Comparison of ENCODE assay signal across 16 cellular contexts in genomic region chr15:31024979-31025378, GRCh38. TPM values are rescaled to one million over a fixed set of nuclear protein-coding genes. Genes with fewer than 3 reads are reported as not detected.
DNase-seq lines count a peak whose midpoint lies in the region; ATAC-seq and TF ChIP-seq lines count a peak whose summit lies in the region.
"Had no signal": no experiment of that assay in that cellular context is flagged by ENCODE, and none has a peak within 500 bp of the region (broad histone marks: within the 10 kb centered on the region; RNA-seq: fewer than 3 reads in every experiment).

No MANE protein-coding gene starts in this region.

- no peak overlapping the region for H3K4me3 Mint-ChIP-seq in endodermal cell
- H3K4me3 Mint-ChIP-seq in T-helper 2 cell treated with Interferon-gamma antibody and Interleukin-4, amounts not matched to agents 5 μg/mL and 100 μg/mL, for 36 hours = no peak overlapping the region

- DNase-seq in AG10803 (ENCODE audit: low read depth) (peak; percentile 47), endodermal cell (no peak), mucosa of descending colon (no peak), T-helper 2 cell (no peak), NOMO-1 (lab: John Stamatoyannopoulos, UW; ENCODE audit: unreplicated experiment in 2 of 2) (no peak), WERI-Rb-1 (no peak)
- DNase-seq in T-helper 2 cell treated with Interferon-gamma antibody and Interleukin-4, amounts not matched to agents 5 μg/mL and 100 μg/mL, for 36 hours (ENCODE audit: low spot score) = no peak
- DNase-seq: activated naive CD4-positive, alpha-beta T cell treated with anti-CD3 and anti-CD28 coated beads, Interleukin-2, amount 50 U/mL, for 16 hours; cerebellar nuclear complex; erythroblast; NCI-H1092; NCI-H2171 treated with DMSO at 0.1 percent for 48 hours; NK-92 treated with Interleukin-12 subunit alpha and Interleukin-12 subunit beta, amount 100 ng/mL, for 24 hours; posterior cingulate gyrus had no signal

- intact Hi-C loops in mucosa of descending colon (cut with DNase I, micrococcal nuclease) = no loop called here

- no peak for TF ChIP-seq CTCF in AG10803 (conservative IDR thresholded peaks at IDR 0.05; ENCODE audit: low read length)
- TF ChIP-seq CTCF in Loucy (conservative IDR thresholded peaks at IDR 0.05; ENCODE audit: low read length) = no peak
- no peak for TF ChIP-seq CTCF in endodermal cell (conservative IDR thresholded peaks at IDR 0.05)
- TF ChIP-seq CTCF in mucosa of descending colon (IDR thresholded peaks at IDR 0.05) = no peak
- no peak for TF ChIP-seq CTCF in WERI-Rb-1 (IDR thresholded peaks at IDR 0.05; ENCODE audit: low read depth, low read length)

- no peak overlapping the region for H3K4me2 ChIP-seq in Loucy (ENCODE audit: low read depth, low read length, poor library complexity, severe bottlenecking)

- H3K27ac ChIP-seq in endodermal cell (ENCODE audit: low read depth, low read length) (no peak overlapping the region), WERI-Rb-1 (no peak overlapping the region)

- H3K4me1 ChIP-seq in Loucy (ENCODE audit: insufficient read depth, low read length, poor library complexity, severe bottlenecking) (peaks cover 32% of the 10 kb centered on the region), endodermal cell (ENCODE audit: control insufficient read depth, insufficient read depth, low read length) (peaks cover 8% of the 10 kb centered on the region), mucosa of descending colon (ENCODE audit: low read depth) (peaks cover 5% of the 10 kb centered on the region)

- H3K79me2 ChIP-seq in Loucy (ENCODE audit: insufficient read depth, low read length) = no peaks in the 10 kb centered on the region

- H4K20me1 ChIP-seq in Loucy (ENCODE audit: insufficient read depth, low read length, poor library complexity, severe bottlenecking) = no peaks in the 10 kb centered on the region

- no peaks in the 10 kb centered on the region for H3K9me3 Mint-ChIP-seq in endodermal cell
- no peaks in the 10 kb centered on the region for H3K9me3 Mint-ChIP-seq in T-helper 2 cell treated with Interferon-gamma antibody and Interleukin-4, amounts not matched to agents 5 μg/mL and 100 μg/mL, for 36 hours
- H3K9me3 Mint-ChIP-seq: IgD-negative memory B cell had no signal

- H3K9me3 ChIP-seq in Loucy (ENCODE audit: insufficient read depth, low read depth, low read length) (no peaks in the 10 kb centered on the region), endodermal cell (ENCODE audit: control insufficient read depth, low read length) (no peaks in the 10 kb centered on the region), mucosa of descending colon (no peaks in the 10 kb centered on the region), WERI-Rb-1 (ENCODE audit: severe bottlenecking) (no peaks in the 10 kb centered on the region)

- 0 out of 2 replicates have a peak overlapping the region, but pooled peaks have one; percentile 0 for H2AFZ ChIP-seq in Loucy (ENCODE audit: low read length)

- H3F3A ChIP-seq in Loucy (ENCODE audit: low read depth) = no peaks in the 10 kb centered on the region

- H3K27ac Mint-ChIP-seq in endodermal cell = peak overlapping the region; percentile 82
- no peak overlapping the region for H3K27ac Mint-ChIP-seq in T-helper 2 cell treated with Interferon-gamma antibody and Interleukin-4, amounts not matched to agents 5 μg/mL and 100 μg/mL, for 36 hours
- H3K27ac Mint-ChIP-seq: IgD-negative memory B cell had no signal

- peaks cover 18% of the 10 kb centered on the region for H3K4me1 Mint-ChIP-seq in endodermal cell
- H3K4me1 Mint-ChIP-seq in T-helper 2 cell treated with Interferon-gamma antibody and Interleukin-4, amounts not matched to agents 5 μg/mL and 100 μg/mL, for 36 hours (ENCODE audit: low read depth) = no peaks in the 10 kb centered on the region

- no peaks in the 10 kb centered on the region for H3K36me3 Mint-ChIP-seq in endodermal cell (ENCODE audit: low read depth)
- H3K36me3 Mint-ChIP-seq in T-helper 2 cell treated with Interferon-gamma antibody and Interleukin-4, amounts not matched to agents 5 μg/mL and 100 μg/mL, for 36 hours (ENCODE audit: low read depth) = no peaks in the 10 kb centered on the region

- ATAC-seq in mucosa of descending colon = peak; percentile 89

- H3K36me3 ChIP-seq in Loucy (ENCODE audit: insufficient read depth, low read length) (no peaks in the 10 kb centered on the region), endodermal cell (ENCODE audit: control insufficient read depth, insufficient read depth, low read length) (no peaks in the 10 kb centered on the region), mucosa of descending colon (ENCODE audit: low read depth) (no peaks in the 10 kb centered on the region), WERI-Rb-1 (no peaks in the 10 kb centered on the region)

- no peaks in the 10 kb centered on the region for H3K27me3 Mint-ChIP-seq in endodermal cell (ENCODE audit: insufficient read depth)
- H3K27me3 Mint-ChIP-seq in T-helper 2 cell treated with Interferon-gamma antibody and Interleukin-4, amounts not matched to agents 5 μg/mL and 100 μg/mL, for 36 hours (ENCODE audit: low read depth) = peaks cover 24% of the 10 kb centered on the region
- H3K27me3 Mint-ChIP-seq: IgD-negative memory B cell had no signal

- no peaks in the 10 kb centered on the region for H3K9me2 ChIP-seq in Loucy (replicated peaks; ENCODE audit: low read depth, low read length)

- H3K4me3 ChIP-seq in AG10803 (ENCODE audit: low read length) = no peak overlapping the region
- no peak overlapping the region for H3K4me3 ChIP-seq in Loucy (ENCODE audit: low read length, poor library complexity, severe bottlenecking)
- H3K4me3 ChIP-seq in endodermal cell (ENCODE audit: low read length) = peak overlapping the region; percentile 47
- no peak overlapping the region for H3K4me3 ChIP-seq in mucosa of descending colon
- no peak overlapping the region for H3K4me3 ChIP-seq in WERI-Rb-1 (ENCODE audit: low read depth, low read length)

- H3K27me3 ChIP-seq in Loucy (ENCODE audit: insufficient read depth, low read length, poor library complexity, severe bottlenecking) (no peaks in the 10 kb centered on the region), endodermal cell (ENCODE audit: control insufficient read depth, insufficient read depth, low read length, poor library complexity, severe bottlenecking) (no peaks in the 10 kb centered on the region), WERI-Rb-1 (ENCODE audit: insufficient read depth, low read depth, severe bottlenecking) (no peaks in the 10 kb centered on the region)

- WGBS in endodermal cell (ENCODE audit: insufficient coverage in 1 of 2, insufficient read length in 1 of 2), 2 experiments = 76 to 87% methylated on average over 3 of the region's 3 CpGs

- H3K9ac ChIP-seq in Loucy (ENCODE audit: low read depth, low read length, poor library complexity, severe bottlenecking) = no peak overlapping the region
- H3K9ac ChIP-seq in endodermal cell (ENCODE audit: extremely low read depth, low read length, poor library complexity, severe bottlenecking) = no peak overlapping the region

RNA-seq across cellular contexts. Expression of gene MTMR10, which starts 33.6 kb away (rescaled TPM):
- 10 to 100 TPM; 12.4 to 16.2 TPM for total RNA-seq in endodermal cell
- 11.9 TPM for polyA plus RNA-seq in endodermal cell (2013, experiment 1 of 2)
- polyA plus RNA-seq in endodermal cell (2013, experiment 2 of 2) = 12.6 TPM
- total RNA-seq in mucosa of descending colon = 10 to 100 TPM; 34.4 to 42.0 (median 37.5) TPM
